Comparison of ENCODE assay signal across 33 cellular contexts in genomic region chr13:95140502-95140901, GRCh38.
A peak's percentile ranks its signal among the peaks of the same experiment; 100 is the strongest.
DNase-seq lines count a peak whose midpoint lies in the region; ATAC-seq, FAIRE-seq and TF ChIP-seq lines count a peak whose summit lies in the region.
"Had no signal": no experiment of that assay in that cellular context is flagged by ENCODE, and none has a peak within 500 bp of the region (broad histone marks: within the 10 kb centered on the region; RNA-seq: fewer than 3 reads in every experiment).

No MANE protein-coding gene starts in this region.

- intact Hi-C loops in pancreas (cut with DNase I) (no loop called here), colonic mucosa (cut with DNase I) (no loop called here), posterior cingulate gyrus (cut with DNase I) (no loop called here)

- ATAC-seq in pancreas (peak in 3 of 4 donors; percentile 49 to 57 (median 51)), gastroesophageal sphincter (no peak)
- ATAC-seq: A549; CD8-positive, alpha-beta T cell had no signal

- FAIRE-seq in pancreas (lab: Jason Lieb, UNC), result no peak
- FAIRE-seq: A204.1, A549, D721Med had no signal

- no peak overlapping the region for H3K9ac ChIP-seq in colonic mucosa (ENCODE audit: low read depth in 2 of 2, low read length in 2 of 2)
- H3K9ac ChIP-seq: BLaER1; BLaER1 treated with 17β-estradiol and CSF1 and Interleukin-3, amounts not matched to agents 10 nM and 100 nM had no signal

- H3K36me3 ChIP-seq in pancreas (no peaks in the 10 kb centered on the region), gastroesophageal sphincter (no peaks in the 10 kb centered on the region), colonic mucosa (no peaks in the 10 kb centered on the region)
- H3K36me3 ChIP-seq: BE2C had no signal

- CTCF ChIA-PET in HEK293T (lab: Yijun Ruan, JAX), result no interaction called here

- no peak for TF ChIP-seq POLR2A in gastroesophageal sphincter (IDR thresholded peaks at IDR 0.05)

- H3K9me3 ChIP-seq in pancreas (no peaks in the 10 kb centered on the region), gastroesophageal sphincter (no peaks in the 10 kb centered on the region), colonic mucosa (no peaks in the 10 kb centered on the region)
- H3K9me3 ChIP-seq: A549, BE2C, Caco-2 had no signal

- peaks cover 0 to 8% (median 5%) of the 10 kb centered on the region in 3 donors for H3K4me1 ChIP-seq in pancreas
- no peaks in the 10 kb centered on the region for H3K4me1 ChIP-seq in gastroesophageal sphincter
- no peaks in the 10 kb centered on the region for H3K4me1 ChIP-seq in colonic mucosa
- H3K4me1 ChIP-seq: BE2C, Caco-2 had no signal

- H3K27ac ChIP-seq in VCaP, result peak overlapping the region; percentile 86
- H3K27ac ChIP-seq in pancreas, result no peak overlapping the region
- no peak overlapping the region for H3K27ac ChIP-seq in gastroesophageal sphincter
- H3K27ac ChIP-seq in colonic mucosa, result no peak overlapping the region
- H3K27ac ChIP-seq: 22Rv1; A549; BLaER1; BLaER1 treated with 17β-estradiol and CSF1 and Interleukin-3, amounts not matched to agents 10 nM and 100 nM; C4-2B had no signal

- POLR2A ChIA-PET in HEK293T (lab: Yijun Ruan, JAX), result no interaction called here

- no peaks in the 10 kb centered on the region for H3K27me3 ChIP-seq in pancreas
- no peaks in the 10 kb centered on the region for H3K27me3 ChIP-seq in gastroesophageal sphincter
- no peaks in the 10 kb centered on the region for H3K27me3 ChIP-seq in colonic mucosa
- H3K27me3 ChIP-seq: BE2C; BLaER1; BLaER1 treated with 17β-estradiol and CSF1 and Interleukin-3, amounts not matched to agents 10 nM and 100 nM had no signal

- no peak for TF ChIP-seq EP300 in gastroesophageal sphincter (IDR thresholded peaks at IDR 0.05)

- WGBS in pancreas, 2 donors, result 40 to 48% methylated on average over 3 of the region's 3 CpGs
- WGBS in gastroesophageal sphincter (ENCODE audit: low coverage in 1 of 2), 2 donors, result 95 to 100% methylated on average over 1 to 3 of the region's 3 CpGs

- no peak overlapping the region for H3K4me3 ChIP-seq in pancreas
- no peak overlapping the region for H3K4me3 ChIP-seq in gastroesophageal sphincter
- H3K4me3 ChIP-seq in colonic mucosa, result no peak overlapping the region
- H3K4me3 ChIP-seq: A549; BLaER1; BLaER1 treated with 17β-estradiol and CSF1 and Interleukin-3, amounts not matched to agents 10 nM and 100 nM had no signal

- DNase-seq in HEK293T (ENCODE audit: extremely low spot score) (no peak), pancreas (no peak), colonic mucosa (no peak), posterior cingulate gyrus (no peak)
- DNase-seq: 8988T; ACHN; AML-193; BE2C; C1 segment of cervical spinal cord; Caco-2; Calu3; CD4-positive, alpha-beta memory T cell; CD4-positive, alpha-beta T cell; CD4-positive, CD25-positive, alpha-beta regulatory T cell; CD8-positive, alpha-beta memory T cell; CD8-positive, alpha-beta T cell; COR-L47; DMS 273 treated with DMSO at 0.1 percent for 48 hours; DMS153; DMS53; DMS79; DMS79 treated with DMSO at 0.1 percent for 48 hours; DND-41; EL had no signal

- no peak for TF ChIP-seq CTCF in VCaP (conservative IDR thresholded peaks at IDR 0.05)
- no peak for TF ChIP-seq CTCF in pancreas (IDR thresholded peaks at IDR 0.05)
- no peak for TF ChIP-seq CTCF in gastroesophageal sphincter (IDR thresholded peaks at IDR 0.05)
- no peak for TF ChIP-seq CTCF in colonic mucosa (IDR thresholded peaks at IDR 0.05)

TF ChIP-seq in HEK293T, 16 proteins besides CTCF, POLR2A, EP300 and RAD21:
- TF ChIP-seq HDGF (IDR thresholded peaks at IDR 0.05; ENCODE audit: borderline replicate concordance) (no peak), TARDBP (IDR thresholded peaks at IDR 0.05) (no peak), PKNOX1 (IDR thresholded peaks at IDR 0.05) (peak; percentile 27; the same call in 1 of the 2 replicates), FOXA1 (IDR thresholded peaks at IDR 0.05) (no peak), CTBP1 (IDR thresholded peaks at IDR 0.05; ENCODE audit: borderline replicate concordance) (no peak), ZNF384 (IDR thresholded peaks at IDR 0.05) (no peak)
TF ChIP-seq in HEK293T: peak in this region for 1.
